Comparison of ENCODE assay signal across 1 cellular context in genomic region chr17:2070241-2071023, GRCh38.
A peak's percentile ranks its signal among the peaks of the same experiment; 100 is the strongest.
TF ChIP-seq lines count a peak whose summit lies in the region.

No MANE protein-coding gene starts in this region.

TF ChIP-seq in K562, 482 proteins besides CTCF, POLR2A, EP300 and RAD21 (continued from another document):
- TF ChIP-seq CTCFL (IDR thresholded peaks at IDR 0.05; ENCODE audit: borderline replicate concordance, insufficient read depth, low read depth, low read length, poor library complexity, severe bottlenecking), result peak; percentile 12
- no peak for TF ChIP-seq TSHZ1 (CRISPR knock-in tag; IDR thresholded peaks at IDR 0.05)
- TF ChIP-seq MGA (IDR thresholded peaks at IDR 0.05), result no peak
- no peak for TF ChIP-seq DACH1 (IDR thresholded peaks at IDR 0.05; ENCODE audit: partially characterized antibody)
- no peak for TF ChIP-seq MYBL2 (IDR thresholded peaks at IDR 0.05; ENCODE audit: low read depth)
- no peak for TF ChIP-seq MYBL2 (CRISPR knock-in tag; IDR thresholded peaks at IDR 0.05; ENCODE audit: borderline replicate concordance)
- TF ChIP-seq FOXM1 (IDR thresholded peaks at IDR 0.05; ENCODE audit: low read depth), result no peak
- no peak for TF ChIP-seq FOXM1 (CRISPR knock-in tag; IDR thresholded peaks at IDR 0.05; ENCODE audit: low read depth)
- TF ChIP-seq, protein P1, sequence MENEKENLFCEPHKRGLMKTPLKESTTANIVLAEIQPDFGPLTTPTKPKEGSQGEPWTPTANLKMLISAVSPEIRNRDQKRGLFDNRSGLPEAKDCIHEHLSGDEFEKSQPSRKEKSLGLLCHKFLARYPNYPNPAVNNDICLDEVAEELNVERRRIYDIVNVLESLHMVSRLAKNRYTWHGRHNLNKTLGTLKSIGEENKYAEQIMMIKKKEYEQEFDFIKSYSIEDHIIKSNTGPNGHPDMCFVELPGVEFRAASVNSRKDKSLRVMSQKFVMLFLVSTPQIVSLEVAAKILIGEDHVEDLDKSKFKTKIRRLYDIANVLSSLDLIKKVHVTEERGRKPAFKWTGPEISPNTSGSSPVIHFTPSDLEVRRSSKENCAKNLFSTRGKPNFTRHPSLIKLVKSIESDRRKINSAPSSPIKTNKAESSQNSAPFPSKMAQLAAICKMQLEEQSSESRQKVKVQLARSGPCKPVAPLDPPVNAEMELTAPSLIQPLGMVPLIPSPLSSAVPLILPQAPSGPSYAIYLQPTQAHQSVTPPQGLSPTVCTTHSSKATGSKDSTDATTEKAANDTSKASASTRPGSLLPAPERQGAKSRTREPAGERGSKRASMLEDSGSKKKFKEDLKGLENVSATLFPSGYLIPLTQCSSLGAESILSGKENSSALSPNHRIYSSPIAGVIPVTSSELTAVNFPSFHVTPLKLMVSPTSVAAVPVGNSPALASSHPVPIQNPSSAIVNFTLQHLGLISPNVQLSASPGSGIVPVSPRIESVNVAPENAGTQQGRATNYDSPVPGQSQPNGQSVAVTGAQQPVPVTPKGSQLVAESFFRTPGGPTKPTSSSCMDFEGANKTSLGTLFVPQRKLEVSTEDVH (IDR thresholded peaks at IDR 0.05; ENCODE audit: low read depth, partially characterized antibody), result no peak
TF ChIP-seq in K562: peak in this region for 1.
